In genomic region chr12:92143280-92143679, GRCh38 we compare ENCODE assay signal across 8 cellular contexts. TPM values are rescaled to one million over a fixed set of nuclear protein-coding genes. Genes with fewer than 3 reads are reported as not detected.
DNase-seq lines count a peak whose midpoint lies in the region; ATAC-seq and TF ChIP-seq lines count a peak whose summit lies in the region.

No MANE protein-coding gene starts in this region.

- DNase-seq in A673 (ENCODE audit: low spot score) (no peak), HT-29 (ENCODE audit: low spot score) (peak; percentile 21), mammary epithelial cell (no peak), NCI-H1694 (lab: John Stamatoyannopoulos, UW) (no peak), NCI-H187 treated with DMSO at 0.1 percent for 48 hours (lab: John Stamatoyannopoulos, UW) (no peak)
- no peak for DNase-seq in stimulated activated CD4-positive, alpha-beta T cell treated with anti-CD3 and anti-CD28 coated beads, Interleukin-4, amount 100 ng/mL, for 24 hours

- POLR2A ChIA-PET in A673 (lab: Charles Lee; ENCODE audit: low non-redundant PET), result no interaction called here

- peak overlapping the region; percentile 78 for H3K4me2 ChIP-seq in mammary epithelial cell (ENCODE audit: insufficient read depth, low read depth, low read length)

- H3K9ac ChIP-seq in mammary epithelial cell (ENCODE audit: insufficient read depth, low read length) (peak overlapping the region; percentile 96), mucosa of stomach (ENCODE audit: low read length) (peak overlapping the region; percentile 97)

- H2AFZ ChIP-seq in mammary epithelial cell (ENCODE audit: low read depth, low read length), result no peak overlapping the region

- no peak for ATAC-seq in GM19351 (IDR thresholded peaks at IDR 0.05; ENCODE audit: unreplicated experiment)

- BruUV-seq in A673 (replicated peaks; lab: Mats Ljungman, UMichigan) (no TSS peak), mammary epithelial cell (replicated peaks; lab: Mats Ljungman, UMichigan) (no TSS peak)

- TF ChIP-seq CTCF in A673 (conservative IDR thresholded peaks at IDR 0.05; ENCODE audit: low read depth, low read length) (no peak), mammary epithelial cell (conservative IDR thresholded peaks at IDR 0.05 in 1 of 2, IDR thresholded peaks at IDR 0.05 in 1 of 2; ENCODE audit: extremely low read depth in 1 of 2, insufficient read depth in 1 of 2, low read depth in 1 of 2, low read length in 2 of 2) (no peak)

- H3K9me3 ChIP-seq in A673 (ENCODE audit: low read depth, low read length, poor library complexity, severe bottlenecking) (no peaks in the 10 kb centered on the region), mammary epithelial cell (replicated peaks; ENCODE audit: insufficient read depth, low read length) (no peaks in the 10 kb centered on the region), mucosa of stomach (ENCODE audit: control insufficient read depth, low read length) (no peaks in the 10 kb centered on the region)

- H3K4me1 ChIP-seq in A673 (ENCODE audit: insufficient read depth, low read length, poor library complexity, severe bottlenecking) (peaks cover 49% of the 10 kb centered on the region), mammary epithelial cell (ENCODE audit: insufficient read depth, low read length) (peaks cover 23% of the 10 kb centered on the region), mucosa of stomach (ENCODE audit: control insufficient read depth, insufficient read depth, low read length) (peaks cover 7% of the 10 kb centered on the region)

- intact Hi-C loops in A673 (cut with micrococcal nuclease; ENCODE audit: unreplicated experiment) (loop anchor here (5.0 kb wide), 3 partner anchors 111 to 761 kb away; no protein-coding TSS in a partner anchor), mammary epithelial cell (cut with micrococcal nuclease) (loop anchor here (2.0 to 10.0 kb wide), 5 partner anchors 202 to 564 kb away; no protein-coding TSS in a partner anchor)

- peak overlapping the region; percentile 96 for H3K4me3 ChIP-seq in A673 (ENCODE audit: low read depth, low read length, poor library complexity, severe bottlenecking)
- H3K4me3 ChIP-seq in mammary epithelial cell (replicated peaks in 1 of 3; ENCODE audit: insufficient read depth in 1 of 3, low read depth in 2 of 3, low read length in 3 of 3), result peak overlapping the region; percentile 83 to 100 (median 88)
- peak overlapping the region; percentile 49 for H3K4me3 ChIP-seq in mucosa of stomach (ENCODE audit: low read length)

- H3K27ac ChIP-seq in A673 (ENCODE audit: low read depth, low read length, poor library complexity, severe bottlenecking), result no peak overlapping the region
- H3K27ac ChIP-seq in mammary epithelial cell (ENCODE audit: insufficient read depth, low read depth, low read length), result peak overlapping the region; percentile 92

- in situ Hi-C loops in mammary epithelial cell (cut with MboI; ENCODE audit: low sequenced_read_pairs in 2 of 2), result loop anchor here in 1 of 2 donors (10.0 to 25.0 kb wide), 3 partner anchors 356 to 756 kb away; no protein-coding TSS in a partner anchor

- CTCF ChIA-PET in A673 (lab: Charles Lee), result no interaction called here
- CTCF ChIA-PET in mammary epithelial cell (lab: Charles Lee; ENCODE audit: low non-redundant PET), result no interaction called here

- dilution Hi-C loops in mammary epithelial cell (cut with HindIII; ENCODE audit: low sequenced_read_pairs), result no loop called here

- H4K20me1 ChIP-seq in mammary epithelial cell (ENCODE audit: insufficient read depth, low read length), result no peaks in the 10 kb centered on the region

- H3K27me3 ChIP-seq in A673 (replicated peaks; ENCODE audit: insufficient read depth, low read depth, low read length, poor library complexity) (no peaks in the 10 kb centered on the region), mammary epithelial cell (ENCODE audit: insufficient read depth, low read length) (no peaks in the 10 kb centered on the region), mucosa of stomach (ENCODE audit: control insufficient read depth, insufficient read depth, low read length) (no peaks in the 10 kb centered on the region)

- 25% methylated on average over 2 of the region's 2 CpGs for WGBS in mammary epithelial cell (ENCODE audit: low coverage, missing lambda C conversion rate)

- peaks cover 73% of the 10 kb centered on the region for H3K79me2 ChIP-seq in mammary epithelial cell (ENCODE audit: insufficient read depth, low read length)

- H3K36me3 ChIP-seq in A673 (ENCODE audit: insufficient read depth, low read length, poor library complexity, severe bottlenecking) (peaks cover 33% of the 10 kb centered on the region), mammary epithelial cell (ENCODE audit: insufficient read depth, low read length) (peaks cover 2% of the 10 kb centered on the region), mucosa of stomach (ENCODE audit: control insufficient read depth, insufficient read depth, low read length) (no peaks in the 10 kb centered on the region)

RNA-seq across cellular contexts. Expression of gene BTG1, which starts 2.4 kb away (rescaled TPM):
- total RNA-seq in A673 (2021), result 18.0 and 23.2 TPM in 2 replicates
- total RNA-seq in HT-29 (2014; rRNA removed; shearing (Covaris generic)), result 4.3 and 12.4 TPM in 2 replicates
- total RNA-seq in mammary epithelial cell, result 10 to 100 TPM; 26.8 to 68.2 TPM
- polyA plus RNA-seq in mammary epithelial cell, result 24.8 TPM
- polyA minus RNA-seq in mammary epithelial cell, result 70.4 TPM
